Comparison of ENCODE assay signal across 8 cellular contexts in genomic region chrX:150365051-150365952, GRCh38. TPM values are rescaled to one million over a fixed set of nuclear protein-coding genes. Genes with fewer than 3 reads are reported as not detected.
A peak's percentile ranks its signal among the peaks of the same experiment; 100 is the strongest.
DNase-seq lines count a peak whose midpoint lies in the region; ATAC-seq and TF ChIP-seq lines count a peak whose summit lies in the region.

No MANE protein-coding gene starts in this region.

- H3K27me3 Mint-ChIP-seq in natural killer cell (ENCODE audit: low read depth in 2 of 2), result peaks cover 10 to 17% of the 10 kb centered on the region in 2 donors

- no peak overlapping the region for H3K27ac ChIP-seq in 22Rv1
- no peak overlapping the region for H3K27ac ChIP-seq in OCI-LY1 (ENCODE audit: low read depth, low read length, poor library complexity, severe bottlenecking)
- peak overlapping the region; percentile 28 to 83 (median 76) for H3K27ac ChIP-seq in thyroid gland

- WGBS in thyroid gland, 2 donors, result 0% methylated on average over 2 to 17 of the region's 75 CpGs

- peak; percentile 37 to 50 (median 38) for ATAC-seq in natural killer cell
- no peak for ATAC-seq in HG03521 (IDR thresholded peaks at IDR 0.05; ENCODE audit: unreplicated experiment)

- H4K20me1 ChIP-seq in OCI-LY1 (ENCODE audit: insufficient read depth, low read length), result no peaks in the 10 kb centered on the region

- peaks cover 20 to 38% of the 10 kb centered on the region in 2 donors for H3K4me1 Mint-ChIP-seq in natural killer cell

- intact Hi-C loops in natural killer cell (cut with micrococcal nuclease), result loop anchor here (10.0 kb wide), 1 partner anchor 219 kb away; no protein-coding TSS in a partner anchor
- intact Hi-C loops in thyroid gland (cut with DNase I), result no loop called here

- H3K4me2 ChIP-seq in OCI-LY1 (ENCODE audit: low read length), result peak overlapping the region; percentile 12; the same call in 1 of the 2 replicates

- H3K9me3 ChIP-seq in OCI-LY1 (ENCODE audit: low read length), result no peaks in the 10 kb centered on the region
- H3K9me3 ChIP-seq in thyroid gland, result no peaks in the 10 kb centered on the region

- peak overlapping the region; percentile 33 for H3K4me3 ChIP-seq in OCI-LY1 (ENCODE audit: low read depth, low read length, poor library complexity, severe bottlenecking)
- H3K4me3 ChIP-seq in fibroblast of villous mesenchyme (ENCODE audit: low read depth, low read length), result peak overlapping the region; percentile 73
- peak overlapping the region; percentile 9 to 49 (median 38) for H3K4me3 ChIP-seq in thyroid gland (replicated peaks in 1 of 3)

- H3K9me3 Mint-ChIP-seq in natural killer cell, result no peaks in the 10 kb centered on the region

- peak in 1 of 2 donors; percentile 33 for TF ChIP-seq POLR2A in thyroid gland (IDR thresholded peaks at IDR 0.05)

- no peaks in the 10 kb centered on the region for H3K27me3 ChIP-seq in OCI-LY1 (ENCODE audit: insufficient read depth, low read length)
- no peaks in the 10 kb centered on the region for H3K27me3 ChIP-seq in thyroid gland

- H3F3A ChIP-seq in OCI-LY1 (ENCODE audit: insufficient read depth, low read length), result no peaks in the 10 kb centered on the region

- H3K36me3 ChIP-seq in OCI-LY1 (ENCODE audit: insufficient read depth, low read length) (no peaks in the 10 kb centered on the region), thyroid gland (no peaks in the 10 kb centered on the region)

- no peak overlapping the region for H2AFZ ChIP-seq in OCI-LY1 (ENCODE audit: low read length)

- no peak overlapping the region for H3K9ac ChIP-seq in OCI-LY1 (ENCODE audit: low read length)

- DNase-seq in GM13976 (ENCODE audit: low spot score) (peak; percentile 39), fibroblast of villous mesenchyme (ENCODE audit: low read depth) (peak; percentile 64), natural killer cell (peak; percentile 50), thyroid gland (peak; percentile 60 to 68)
- peak; percentile 40 for DNase-seq in activated T-helper 9 cell treated with anti-CD3 and anti-CD28 coated beads, Interleukin-2, amount 50 U/mL, for 16 hours (ENCODE audit: low read depth)

- TF ChIP-seq CTCF in 22Rv1 (IDR thresholded peaks at IDR 0.05) (peak; percentile 69), GM13976 (IDR thresholded peaks at IDR 0.05; ENCODE audit: borderline replicate concordance, control extremely low read depth, extremely low read depth, insufficient read depth, missing control alignments) (no peak), OCI-LY1 (IDR thresholded peaks at IDR 0.05; ENCODE audit: low read length) (peak; percentile 14; the same call in 1 of the 2 replicates), fibroblast of villous mesenchyme (IDR thresholded peaks at IDR 0.05; ENCODE audit: insufficient read depth, low read depth, low read length) (peak; percentile 55), natural killer cell (IDR thresholded peaks at IDR 0.05) (peak; percentile 31), thyroid gland (IDR thresholded peaks at IDR 0.05) (peak in 5 of 6 experiments; percentile 27 to 61 (median 53))

- H3K27ac Mint-ChIP-seq in natural killer cell, result peak overlapping the region in 1 of 2 donors; percentile 74

- H3K9me2 ChIP-seq in OCI-LY1 (ENCODE audit: low read depth, low read length), result no peaks in the 10 kb centered on the region

- H3K36me3 Mint-ChIP-seq in natural killer cell, result no peaks in the 10 kb centered on the region

- no peaks in the 10 kb centered on the region for H3K79me2 ChIP-seq in OCI-LY1 (ENCODE audit: insufficient read depth, low read length)

- no peaks in the 10 kb centered on the region for H3K4me1 ChIP-seq in OCI-LY1 (ENCODE audit: insufficient read depth, low read length, severe bottlenecking)
- peaks cover 7 to 8% of the 10 kb centered on the region in 2 donors for H3K4me1 ChIP-seq in thyroid gland

- in situ Hi-C loops in GM13976 (cut with MboI; ENCODE audit: low sequenced_read_pairs, unreplicated experiment), result no loop called here

- H3K4me3 Mint-ChIP-seq in natural killer cell, result peak overlapping the region; percentile 77

RNA-seq across cellular contexts. Expression of gene MAMLD1, which starts 2.2 kb away (rescaled TPM):
- total RNA-seq in fibroblast of villous mesenchyme (0.86 and 1.3 TPM in 2 replicates), natural killer cell (1 to 10 TPM in 1 of 3 donors, under 1 TPM in 2; 0.23 to 1.1 (median 0.45) TPM), thyroid gland (1 to 10 TPM; 1.3 to 2.2 (median 1.8) TPM)

Comparison
In these comparisons a context has a peak if more than half of its experiments do, and no peak if none do; other contexts are left out.
1. H3K27ac ChIP-seq: peak in thyroid gland (3 of 3); none in 22Rv1 (single experiment) and OCI-LY1 (single experiment).
2. Peak in every context shown above with its lines, with median percentiles within 50 percentile points of each other: DNase-seq and H3K4me3 ChIP-seq.